8 cellular contexts compared by ENCODE assay signal in the genomic region with DNA sequence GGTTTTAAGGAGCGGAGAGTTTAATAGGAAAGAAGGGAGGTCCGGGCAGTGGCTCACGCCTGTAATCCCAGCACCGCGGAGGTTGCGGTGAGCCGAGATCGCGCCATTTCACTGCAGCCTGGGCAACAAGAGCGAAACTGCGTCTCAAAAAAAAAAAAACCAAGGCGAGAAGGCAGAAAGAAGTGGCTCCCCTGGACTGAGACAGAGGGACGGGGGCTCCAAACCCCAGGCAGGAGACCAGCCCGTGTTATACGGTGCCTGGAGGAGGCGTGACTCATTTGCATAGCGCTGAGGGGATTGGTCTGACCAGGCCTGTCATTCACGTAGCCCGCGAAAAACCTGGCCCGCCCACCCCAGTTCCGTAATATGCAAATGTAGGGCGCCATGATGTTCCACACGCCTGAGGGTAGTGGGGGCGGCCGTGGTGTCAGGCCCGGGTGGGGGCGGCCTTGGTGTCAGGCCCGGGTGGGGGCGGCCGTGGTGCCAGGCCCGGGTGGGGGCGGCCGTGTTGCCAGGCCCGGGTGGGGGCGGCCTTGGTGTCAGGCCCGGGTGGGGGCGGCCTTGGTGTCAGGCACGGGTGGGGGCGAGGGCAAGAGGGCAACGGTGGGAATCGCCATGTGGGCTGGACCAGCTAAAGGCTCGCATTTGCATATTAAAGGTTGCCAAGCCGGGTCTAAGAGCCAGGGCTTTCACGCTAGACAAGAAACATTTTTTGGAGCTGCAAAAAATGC. TPM values are rescaled to one million over a fixed set of nuclear protein-coding genes. Genes with fewer than 3 reads are reported as not detected.
A peak's percentile ranks its signal among the peaks of the same experiment; 100 is the strongest.
DNase-seq lines count a peak whose midpoint lies in the region; ATAC-seq, FAIRE-seq and TF ChIP-seq lines count a peak whose summit lies in the region.

No MANE protein-coding gene starts in this region.

- POLR2A ChIA-PET in T-cell (lab: Charles Lee), result no interaction called here

- DNase-seq in T-cell (peak; percentile 66 to 92 (median 86)), bronchial epithelial cell (ENCODE audit: low read depth) (peak; percentile 79), kidney epithelial cell (ENCODE audit: low read depth) (peak; percentile 70), UCSD-AML1 (lab: John Stamatoyannopoulos, UW; ENCODE audit: unreplicated experiment) (no peak), NCI-H524 treated with DMSO at 0.1 percent for 48 hours (lab: John Stamatoyannopoulos, UW) (no peak)
- peak; percentile 79 to 84 for DNase-seq in stimulated activated CD4-positive, alpha-beta T cell treated with anti-CD3 and anti-CD28 coated beads, Interleukin-1b, Interleukin-23, amount 100 ng/mL, for 4 hours (ENCODE audit: low read depth in 2 of 2)

- peak; percentile 95 for ATAC-seq in GM18517 (IDR thresholded peaks at IDR 0.05; ENCODE audit: unreplicated experiment)
- ATAC-seq in HG02981 (IDR thresholded peaks at IDR 0.05; ENCODE audit: unreplicated experiment), result peak; percentile 98
- peak; percentile 99 to 100 (median 99) for ATAC-seq in T-cell (replicated peaks in 1 of 4)

- H3K36me3 Mint-ChIP-seq in T-cell, result no peaks in the 10 kb centered on the region

- H3K27me3 ChIP-seq in bronchial epithelial cell (ENCODE audit: control insufficient read depth, insufficient read depth, low read length) (no peaks in the 10 kb centered on the region), kidney epithelial cell (ENCODE audit: control insufficient read depth, insufficient read depth, low read length) (no peaks in the 10 kb centered on the region)

- no peak for FAIRE-seq in bronchial epithelial cell (lab: Jason Lieb, UNC)

- no peaks in the 10 kb centered on the region for H3K27me3 Mint-ChIP-seq in T-cell

- H3K4me3 ChIP-seq in bronchial epithelial cell (ENCODE audit: low read depth, low read length), result peak overlapping the region; percentile 53
- H3K4me3 ChIP-seq in kidney epithelial cell (ENCODE audit: low read depth, low read length), result peak overlapping the region; percentile 45

- H3K36me3 ChIP-seq in bronchial epithelial cell (ENCODE audit: control insufficient read depth, insufficient read depth, low read length) (peaks cover 6% of the 10 kb centered on the region), kidney epithelial cell (ENCODE audit: control insufficient read depth, insufficient read depth, low read length) (peaks cover 3% of the 10 kb centered on the region)

- H3K4me1 Mint-ChIP-seq in T-cell, result peaks cover 17 to 42% (median 27%) of the 10 kb centered on the region in 3 donors

- CTCF ChIA-PET in T-cell (lab: Charles Lee), result no interaction called here

- H3K9me3 Mint-ChIP-seq in T-cell, result no peaks in the 10 kb centered on the region

- peak overlapping the region; percentile 87 to 92 (median 88) for H3K4me3 Mint-ChIP-seq in T-cell

- peak overlapping the region; percentile 83 to 91 for H3K27ac Mint-ChIP-seq in T-cell

- TF ChIP-seq CTCF in bronchial epithelial cell (IDR thresholded peaks at IDR 0.05; ENCODE audit: insufficient read depth, low read length, severe bottlenecking) (no peak), kidney epithelial cell (IDR thresholded peaks at IDR 0.05; ENCODE audit: insufficient read depth, low read length, poor library complexity, severe bottlenecking) (no peak)

RNA-seq across cellular contexts. Expression of a gene that starts 2.1 kb away (rescaled TPM):
- total RNA-seq in T-cell (10 to 100 TPM; 18.6 to 27.4 (median 22.4) TPM), bronchial epithelial cell (3.9 and 9.3 TPM in 2 replicates), kidney epithelial cell (13.8 and 20.2 TPM in 2 replicates)

RNA-seq across cellular contexts. Expression of a gene that starts 35.3 kb away (rescaled TPM):
- total RNA-seq in T-cell (100 to 1,000 TPM in 3 of 5 donors, 10 to 100 TPM in 2; 58.8 to 112 (median 111) TPM), bronchial epithelial cell (46.6 and 68.2 TPM in 2 replicates), kidney epithelial cell (49.5 and 55.0 TPM in 2 replicates)

Comparison
In these comparisons a context has a peak if more than half of its experiments do, and no peak if none do; other contexts are left out.
1. DNase-seq: peak in T-cell (34 of 34), bronchial epithelial cell (single experiment), kidney epithelial cell (single experiment) and stimulated activated CD4-positive, alpha-beta T cell treated with anti-CD3 and anti-CD28 coated beads, Interleukin-1b, Interleukin-23, amount 100 ng/mL, for 4 hours (2 of 2); none in UCSD-AML1 (single experiment) and NCI-H524 treated with DMSO at 0.1 percent for 48 hours (single experiment).
2. Peak in every context shown above with its lines, with median percentiles within 50 percentile points of each other: ATAC-seq.